In the genomic region with DNA sequence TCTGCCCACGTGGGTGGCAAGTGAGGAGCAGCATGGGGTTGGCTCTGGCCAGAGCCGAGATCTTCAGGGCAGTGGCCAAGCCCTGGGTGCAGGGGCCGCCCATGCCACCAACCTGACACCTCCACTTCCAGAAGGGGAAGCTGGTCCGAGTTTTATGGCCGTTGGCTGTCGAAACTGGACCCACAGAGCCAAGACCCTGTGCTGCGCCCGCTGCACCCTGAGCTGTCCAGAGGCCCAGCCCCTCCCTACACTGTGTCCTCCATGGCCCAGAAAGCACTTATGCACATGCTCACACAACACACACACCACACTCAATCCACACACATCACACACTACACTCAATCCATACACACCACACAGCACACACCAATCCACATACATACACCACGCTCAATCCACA, we compare ENCODE assay signal across 28 cellular contexts. TPM values are rescaled to one million over a fixed set of nuclear protein-coding genes. Genes with fewer than 3 reads are reported as not detected.
"Had no signal": no experiment of that assay in that cellular context is flagged by ENCODE, and none has a peak within 500 bp of the region (broad histone marks: within the 10 kb centered on the region; RNA-seq: fewer than 3 reads in every experiment).

No MANE protein-coding gene starts in this region.

- H3K4me3 ChIP-seq: lower lobe of right lung, right atrium auricular region, right lobe of liver, skin epidermis, stomach, testis, tibial artery, vagina had no signal

- H3K27ac Mint-ChIP-seq: mesothelial cell of epicardium, naive B cell, natural killer cell, progenitor cell of endocrine pancreas, type B pancreatic cell had no signal

- DNase-seq: head of caudate nucleus; hippocampal formation; kidney glomerular epithelial cell; left cardiac atrium; lower lobe of right lung; mammary epithelial cell; mesendoderm; naive B cell; natural killer cell; nucleus accumbens; right lobe of liver; stimulated activated CD4-positive, alpha-beta T cell treated with anti-CD3 and anti-CD28 coated beads, Interleukin-12 subunit alpha, Interleukin-12 subunit beta, amount 100 ng/mL, for 4 hours; stimulated activated CD4-positive, alpha-beta T cell treated with anti-CD3 and anti-CD28 coated beads, Interleukin-15, amount 100 ng/mL, for 24 hours; stimulated activated CD4-positive, alpha-beta T cell treated with anti-CD3 and anti-CD28 coated beads, Interleukin-2, amount 100 ng/mL, for 24 hours; stimulated activated CD4-positive, alpha-beta T cell treated with anti-CD3 and anti-CD28 coated beads, Interleukin-4, amount 100 ng/mL, for 1 hour; stimulated activated naive CD4-positive, alpha-beta T cell; stomach; testis; tibial artery had no signal

- H3K27ac ChIP-seq: lower lobe of right lung, right atrium auricular region, right lobe of liver, skin epidermis, stomach, testis, tibial artery, vagina had no signal

- H3K4me3 Mint-ChIP-seq: mesothelial cell of epicardium, naive B cell, natural killer cell, type B pancreatic cell had no signal

- H3K4me1 ChIP-seq: lower lobe of right lung, right atrium auricular region, right lobe of liver, stomach, vagina had no signal

- ATAC-seq: left cardiac atrium, left lobe of liver, right lobe of liver had no signal

- H3K9me3 Mint-ChIP-seq: mesothelial cell of epicardium, naive B cell, natural killer cell, type B pancreatic cell had no signal

- H3K27me3 ChIP-seq: right atrium auricular region, right lobe of liver, testis, vagina had no signal

- H3K36me3 ChIP-seq: lower lobe of right lung, right atrium auricular region, right lobe of liver, stomach, tibial artery, vagina had no signal

- H3K9me3 ChIP-seq: lower lobe of right lung, right atrium auricular region, right lobe of liver, stomach, testis, tibial artery, vagina had no signal

- H3K4me1 Mint-ChIP-seq: mesothelial cell of epicardium, naive B cell, natural killer cell had no signal

RNA-seq across cellular contexts. Expression of a gene that starts 34.4 kb away (rescaled TPM):
- total RNA-seq: left cardiac atrium, progenitor cell of endocrine pancreas, renal cortical epithelial cell, right atrium auricular region had no signal
- polyA plus RNA-seq: liver had no signal
